In the genomic region with DNA sequence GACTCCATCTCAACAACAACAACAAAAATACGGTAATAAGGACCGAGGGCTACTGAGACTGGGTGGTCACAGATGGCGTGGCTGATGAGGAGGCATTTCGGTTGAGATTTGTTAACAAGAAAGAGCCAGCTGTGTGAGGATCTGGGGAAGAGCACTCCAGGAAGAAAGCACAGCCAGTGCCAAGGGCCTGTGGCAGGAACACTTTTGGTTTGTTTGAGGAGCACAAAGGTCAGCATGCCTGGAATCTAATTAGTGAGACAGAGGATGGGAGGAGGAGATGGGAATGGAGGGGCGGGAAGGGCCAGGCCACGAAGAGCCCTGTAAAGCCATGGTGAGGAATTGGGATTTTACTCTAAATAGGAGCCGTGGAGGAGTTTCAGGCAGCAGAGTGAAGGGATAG, we compare ENCODE assay signal across 10 cellular contexts.
"Had no signal": no experiment of that assay in that cellular context is flagged by ENCODE, and none has a peak within 500 bp of the region (broad histone marks: within the 10 kb centered on the region; RNA-seq: fewer than 3 reads in every experiment).

No MANE protein-coding gene starts in this region.

- DNase-seq: activated CD4-positive, alpha-beta T cell treated with anti-CD3 and anti-CD28 coated beads for 48 hours; activated gamma-delta T cell; activated T-cell treated with anti-CD3 and anti-CD28 coated beads, Interleukin-2, amount 50 U/mL, for 24 hours; heart left ventricle; left lung; small intestine; tibial artery; uterus had no signal

- H3K9me3 Mint-ChIP-seq: activated T-cell treated with anti-CD3 and anti-CD28 coated beads, Interleukin-2, amount 50 U/mL, for 24 hours; memory B cell had no signal

- H3K27me3 Mint-ChIP-seq: activated T-cell treated with anti-CD3 and anti-CD28 coated beads, Interleukin-2, amount 50 U/mL, for 24 hours had no signal

- H3K4me3 ChIP-seq: cardiac muscle cell, heart left ventricle, left lung, tibial artery, uterus had no signal

- H3K27ac ChIP-seq: cardiac muscle cell, heart left ventricle, left lung, tibial artery, uterus had no signal

- H3K27ac Mint-ChIP-seq: activated T-cell treated with anti-CD3 and anti-CD28 coated beads, Interleukin-2, amount 50 U/mL, for 24 hours; memory B cell had no signal

- H3K4me1 ChIP-seq: heart left ventricle, left lung, tibial artery, uterus had no signal

- H3K4me3 Mint-ChIP-seq: activated T-cell treated with anti-CD3 and anti-CD28 coated beads, Interleukin-2, amount 50 U/mL, for 24 hours; memory B cell had no signal

- ATAC-seq: heart left ventricle, left lung had no signal

- H3K36me3 ChIP-seq: cardiac muscle cell, heart left ventricle, left lung, tibial artery, uterus had no signal

- H3K27me3 ChIP-seq: cardiac muscle cell, heart left ventricle, uterus had no signal

- H3K36me3 Mint-ChIP-seq: memory B cell had no signal

- H3K9me3 ChIP-seq: heart left ventricle, left lung, tibial artery, uterus had no signal
